ENCODE assay signal across 11 cellular contexts in genomic region chr5:159928122-159928960, GRCh38. TPM values are rescaled to one million over a fixed set of nuclear protein-coding genes. Genes with fewer than 3 reads are reported as not detected.
DNase-seq lines count a peak whose midpoint lies in the region; ATAC-seq and TF ChIP-seq lines count a peak whose summit lies in the region.
"Had no signal": no experiment of that assay in that cellular context is flagged by ENCODE, and none has a peak within 500 bp of the region (broad histone marks: within the 10 kb centered on the region; RNA-seq: fewer than 3 reads in every experiment).

No MANE protein-coding gene starts in this region.

- no peaks in the 10 kb centered on the region for H3K9me3 ChIP-seq in psoas muscle
- H3K9me3 ChIP-seq in effector memory CD4-positive, alpha-beta T cell (ENCODE audit: control insufficient read depth, low read length) = no peaks in the 10 kb centered on the region
- H3K9me3 ChIP-seq: tibial nerve had no signal

- TF ChIP-seq CTCF in fibroblast of pulmonary artery (IDR thresholded peaks at IDR 0.05; ENCODE audit: low read length, missing control alignments) (no peak), psoas muscle (IDR thresholded peaks at IDR 0.05) (no peak)

- WGBS in psoas muscle, 3 donors = 19 to 31% (median 26%) methylated on average over 13 of the region's 13 CpGs

- peaks cover 7% of the 10 kb centered on the region for H3K4me1 ChIP-seq in psoas muscle
- H3K4me1 ChIP-seq in effector memory CD4-positive, alpha-beta T cell (ENCODE audit: control insufficient read depth, insufficient read depth, low read length, poor library complexity, severe bottlenecking) = no peaks in the 10 kb centered on the region

- H3K36me3 ChIP-seq in psoas muscle (ENCODE audit: insufficient read depth in 1 of 2, low read depth in 1 of 2) = no peaks in the 10 kb centered on the region
- no peaks in the 10 kb centered on the region for H3K36me3 ChIP-seq in effector memory CD4-positive, alpha-beta T cell (ENCODE audit: control insufficient read depth, insufficient read depth, low read length)
- H3K36me3 ChIP-seq: tibial nerve had no signal

- H3K4me3 ChIP-seq in fibroblast of pulmonary artery (replicated peaks; ENCODE audit: low read depth, low read length) (peak overlapping the region; percentile 4), psoas muscle (no peak overlapping the region)
- H3K4me3 ChIP-seq in effector memory CD4-positive, alpha-beta T cell (ENCODE audit: insufficient read depth, low read depth, low read length, poor library complexity, severe bottlenecking) = no peak overlapping the region
- H3K4me3 ChIP-seq: tibial nerve had no signal

- H3K27ac ChIP-seq in psoas muscle = no peak overlapping the region
- H3K27ac ChIP-seq in effector memory CD4-positive, alpha-beta T cell (ENCODE audit: insufficient read depth, low read length, poor library complexity, severe bottlenecking) = no peak overlapping the region
- H3K27ac ChIP-seq: tibial nerve had no signal

- DNase-seq in EL = peak; percentile 89
- peak; percentile 79 for DNase-seq in RPMI7951 (ENCODE audit: low read depth)
- peak; percentile 72 for DNase-seq in fibroblast of pulmonary artery (ENCODE audit: low read depth)
- DNase-seq in psoas muscle = peak; percentile 48 to 64
- DNase-seq in RPMI8226 = no peak
- no peak for DNase-seq in effector memory CD4-positive, alpha-beta T cell
- no peak for DNase-seq in effector CD4-positive, alpha-beta T cell
- DNase-seq: activated T-cell treated with anti-CD3 and anti-CD28 coated beads, Interleukin-2, amount 50 U/mL, for 48 hours; midbrain had no signal

- peak; percentile 49 to 80 (median 69) for ATAC-seq in psoas muscle
- no peak for ATAC-seq in GM21723 (IDR thresholded peaks at IDR 0.05; ENCODE audit: unreplicated experiment)

- intact Hi-C loops in psoas muscle (cut with DNase I) = no loop called here

- H3K27me3 ChIP-seq in psoas muscle (ENCODE audit: insufficient read depth in 3 of 3, low read length in 2 of 3) = peaks cover 0 to 3% (median 0%) of the 10 kb centered on the region in 3 donors
- H3K27me3 ChIP-seq in effector memory CD4-positive, alpha-beta T cell (replicated peaks; ENCODE audit: control insufficient read depth, insufficient read depth, low read length, poor library complexity, severe bottlenecking) = no peaks in the 10 kb centered on the region

RNA-seq across cellular contexts. Expression of gene ADRA1B, which starts 12.1 kb away (rescaled TPM):
- total RNA-seq in RPMI7951 (2014; rRNA removed; shearing (Covaris generic)) = not detected in 2 replicates
- total RNA-seq in psoas muscle = under 1 TPM in 3 of 4 donors, not detected in 1; 0.18 to 0.50 (median 0.30) TPM
- polyA plus RNA-seq in psoas muscle = 1 to 10 TPM in 1 of 3 donors, under 1 TPM in 2; 0.06 to 1.3 (median 0.13) TPM

Comparison
In these comparisons a context has a peak if more than half of its experiments do, and no peak if none do; other contexts are left out.
1. DNase-seq: peak in EL (single experiment), RPMI7951 (single experiment), fibroblast of pulmonary artery (single experiment) and psoas muscle (2 of 2); none in RPMI8226 (single experiment), effector memory CD4-positive, alpha-beta T cell (0 of 3) and effector CD4-positive, alpha-beta T cell (single experiment).